ENCODE assay signal across 21 cellular contexts in genomic region chr15:78171864-78172472, GRCh38.
"Had no signal": no experiment of that assay in that cellular context is flagged by ENCODE, and none has a peak within 500 bp of the region (broad histone marks: within the 10 kb centered on the region; RNA-seq: fewer than 3 reads in every experiment).

No MANE protein-coding gene starts in this region.

- H3K27ac Mint-ChIP-seq: activated T-cell treated with anti-CD3 and anti-CD28 coated beads, Interleukin-2, amount 50 U/mL, for 72 hours; endodermal cell; stimulated activated effector memory CD8-positive, alpha-beta T cell treated with anti-CD3 and anti-CD28 coated beads, Interleukin-12 subunit alpha, Interleukin-12 subunit beta, amount 100 ng/mL, for 72 hours; T-helper 17 cell had no signal

- H3K9me3 ChIP-seq: gastroesophageal sphincter, heart right ventricle, pancreas had no signal

- H3K4me3 Mint-ChIP-seq: activated CD8-positive, alpha-beta T cell treated with anti-CD3 and anti-CD28 coated beads for 36 hours; activated naive CD8-positive, alpha-beta T cell treated with anti-CD3 and anti-CD28 coated beads, Interleukin-2, amount 10 ng/mL, durations not matched to agents 7 days and 5 days; activated T-cell treated with anti-CD3 and anti-CD28 coated beads, Interleukin-2, amount 50 U/mL, for 72 hours; endodermal cell; neural progenitor cell; stimulated activated effector memory CD8-positive, alpha-beta T cell treated with anti-CD3 and anti-CD28 coated beads, Interleukin-12 subunit alpha, Interleukin-12 subunit beta, amount 100 ng/mL, for 72 hours; T-helper 17 cell; WTC11 had no signal

- H3K9me3 Mint-ChIP-seq: activated CD8-positive, alpha-beta T cell treated with anti-CD3 and anti-CD28 coated beads for 36 hours; activated naive CD8-positive, alpha-beta T cell treated with anti-CD3 and anti-CD28 coated beads, Interleukin-2, amount 10 ng/mL, durations not matched to agents 7 days and 5 days; activated T-cell treated with anti-CD3 and anti-CD28 coated beads, Interleukin-2, amount 50 U/mL, for 72 hours; endodermal cell; neural progenitor cell; stimulated activated effector memory CD8-positive, alpha-beta T cell treated with anti-CD3 and anti-CD28 coated beads, Interleukin-12 subunit alpha, Interleukin-12 subunit beta, amount 100 ng/mL, for 72 hours; WTC11 had no signal

- H3K4me1 ChIP-seq: gastroesophageal sphincter, neural progenitor cell, pancreas had no signal

- H3K4me3 ChIP-seq: gastroesophageal sphincter, heart right ventricle, lung, neural progenitor cell, pancreas had no signal

- DNase-seq: activated CD4-positive, alpha-beta T cell treated with anti-CD3 and anti-CD28 coated beads for 48 hours; activated CD8-positive, alpha-beta memory T cell treated with anti-CD3 and anti-CD28 coated beads, Interleukin-2, amount 50 U/mL, for 48 hours; activated CD8-positive, alpha-beta T cell treated with anti-CD3 and anti-CD28 coated beads for 36 hours; activated naive CD8-positive, alpha-beta T cell treated with anti-CD3 and anti-CD28 coated beads, Interleukin-2, amount 10 ng/mL, durations not matched to agents 7 days and 5 days; activated T-cell treated with anti-CD3 and anti-CD28 coated beads, Interleukin-2, amount 50 U/mL, for 72 hours; anterior cingulate cortex; brain microvascular endothelial cell; cerebellar nuclear complex; endodermal cell; erythroblast; heart right ventricle; left cardiac atrium; pancreas; stimulated activated CD4-positive, alpha-beta T cell treated with anti-CD3 and anti-CD28 coated beads, Interleukin-12 subunit alpha, Interleukin-12 subunit beta, amount 100 ng/mL, for 4 hours; T-helper 17 cell; trophoblast cell had no signal

- H3K27ac ChIP-seq: brain microvascular endothelial cell, gastroesophageal sphincter, neural progenitor cell, pancreas had no signal

- H3K4me1 Mint-ChIP-seq: endodermal cell, neural progenitor cell, WTC11 had no signal

- H3K27me3 Mint-ChIP-seq: activated CD8-positive, alpha-beta T cell treated with anti-CD3 and anti-CD28 coated beads for 36 hours; activated naive CD8-positive, alpha-beta T cell treated with anti-CD3 and anti-CD28 coated beads, Interleukin-2, amount 10 ng/mL, durations not matched to agents 7 days and 5 days; T-helper 17 cell had no signal

- H3K27me3 ChIP-seq: brain microvascular endothelial cell, gastroesophageal sphincter, heart right ventricle, neural progenitor cell, pancreas had no signal
